ENCODE assay signal across 8 cellular contexts in the genomic region with DNA sequence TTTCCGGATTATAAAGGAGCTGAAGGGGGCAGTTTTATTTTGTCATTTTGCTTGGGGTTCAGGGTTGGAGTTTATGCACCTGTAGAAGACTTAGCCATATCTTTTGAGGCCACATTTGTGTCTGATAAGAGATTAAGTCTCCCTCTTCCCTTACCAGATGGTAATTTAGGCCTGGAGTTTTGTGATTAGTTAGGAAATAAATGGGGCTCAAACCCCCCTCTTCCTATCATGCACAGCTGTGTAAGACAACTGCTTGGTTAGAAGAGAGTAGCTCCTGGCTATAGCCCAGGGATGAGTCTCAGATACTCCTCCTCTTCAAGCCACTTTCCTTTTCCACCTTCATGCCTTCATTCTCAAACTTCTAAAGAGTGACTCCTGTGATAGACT. TPM values are rescaled to one million over a fixed set of nuclear protein-coding genes. Genes with fewer than 3 reads are reported as not detected.
A peak's percentile ranks its signal among the peaks of the same experiment; 100 is the strongest.
DNase-seq lines count a peak whose midpoint lies in the region; ATAC-seq and TF ChIP-seq lines count a peak whose summit lies in the region.

No MANE protein-coding gene starts in this region.

- H3K4me1 ChIP-seq in liver (ENCODE audit: control insufficient read depth in 4 of 4, insufficient read depth in 4 of 4, low read length in 3 of 4): peaks cover 1 to 17% (median 10%) of the 10 kb centered on the region in 4 donors
- peaks cover 5% of the 10 kb centered on the region for H3K4me1 ChIP-seq in thymus (ENCODE audit: control insufficient read depth, insufficient read depth, low read length)

- peaks cover 0 to 10% (median 3%) of the 10 kb centered on the region in 4 donors for H3K9me3 ChIP-seq in liver (ENCODE audit: control insufficient read depth in 4 of 4, low read length in 3 of 4)
- no peaks in the 10 kb centered on the region for H3K9me3 ChIP-seq in thymus (ENCODE audit: control insufficient read depth)

- TF ChIP-seq RAD21 in liver (IDR thresholded peaks at IDR 0.05): no peak

- ATAC-seq in activated T-cell treated with anti-CD3 and anti-CD28 coated beads, Interleukin-2, amount 50 U/mL, for 4 hours: no peak

- no peak for DNase-seq in activated T-cell treated with anti-CD3 and anti-CD28 coated beads, Interleukin-2, amount 50 U/mL, for 4 hours
- DNase-seq in activated T-cell treated with anti-CD3 and anti-CD28 coated beads for 4 hours (no peak), COLO668 (lab: John Stamatoyannopoulos, UW; ENCODE audit: unreplicated experiment) (no peak), NCI-H2081 (lab: John Stamatoyannopoulos, UW) (no peak)
- DNase-seq in activated CD8-positive, alpha-beta memory T cell treated with anti-CD3 and anti-CD28 coated beads, Interleukin-2, amount 50 U/mL, for 4 hours: no peak

- peak overlapping the region; percentile 96 to 100 (median 99) for H3K4me3 ChIP-seq in liver (ENCODE audit: low read depth in 1 of 3, low read length in 3 of 3)
- peak overlapping the region; percentile 97 for H3K4me3 ChIP-seq in thymus (ENCODE audit: low read length)

- H3K4me1 Mint-ChIP-seq in activated T-cell treated with anti-CD3 and anti-CD28 coated beads, Interleukin-2, amount 50 U/mL, for 4 hours (ENCODE audit: low read depth): peaks cover 20% of the 10 kb centered on the region

- no peaks in the 10 kb centered on the region for H3K9me3 Mint-ChIP-seq in activated T-cell treated with anti-CD3 and anti-CD28 coated beads, Interleukin-2, amount 50 U/mL, for 4 hours

- H3K36me3 Mint-ChIP-seq in activated T-cell treated with anti-CD3 and anti-CD28 coated beads, Interleukin-2, amount 50 U/mL, for 4 hours (ENCODE audit: insufficient read depth): no peaks in the 10 kb centered on the region

- peak overlapping the region; percentile 62 for H3K27ac ChIP-seq in angular gyrus (ENCODE audit: low read depth, low read length)
- peak overlapping the region in 1 of 2 donors; percentile 61 for H3K27ac ChIP-seq in liver (ENCODE audit: low read depth in 1 of 2, low read length in 2 of 2)
- peak overlapping the region; percentile 84 for H3K27ac ChIP-seq in thymus (ENCODE audit: low read depth)

- H3K36me3 ChIP-seq in liver (ENCODE audit: control insufficient read depth in 4 of 4, insufficient read depth in 3 of 4, low read depth in 1 of 4, low read length in 3 of 4) (peaks cover 0 to 3% (median 0%) of the 10 kb centered on the region in 4 donors), thymus (ENCODE audit: control insufficient read depth, insufficient read depth) (no peaks in the 10 kb centered on the region)

- no peak for TF ChIP-seq CTCF in liver (IDR thresholded peaks at IDR 0.05; ENCODE audit: low read depth, low read length, missing input control)

- H3K27me3 Mint-ChIP-seq in activated T-cell treated with anti-CD3 and anti-CD28 coated beads, Interleukin-2, amount 50 U/mL, for 4 hours (ENCODE audit: low read depth): no peaks in the 10 kb centered on the region

- WGBS in liver: 2% methylated on average over 1 of the region's 1 CpG
- 0% methylated on average over 1 of the region's 1 CpG for WGBS in thymus

- peak overlapping the region; percentile 26 to 79 for H3K9ac ChIP-seq in liver (ENCODE audit: low read depth in 1 of 2, low read length in 2 of 2)

- H3K27me3 ChIP-seq in liver (ENCODE audit: control insufficient read depth in 4 of 4, insufficient read depth in 4 of 4, low read length in 3 of 4) (no peaks in the 10 kb centered on the region), thymus (ENCODE audit: control insufficient read depth, insufficient read depth) (no peaks in the 10 kb centered on the region)

- peak overlapping the region; percentile 85 for H3K4me3 Mint-ChIP-seq in activated T-cell treated with anti-CD3 and anti-CD28 coated beads, Interleukin-2, amount 50 U/mL, for 4 hours

TF ChIP-seq in liver, 16 proteins besides CTCF, POLR2A, EP300 and RAD21:
- TF ChIP-seq JUND (IDR thresholded peaks at IDR 0.05) (no peak), HNF4G (IDR thresholded peaks at IDR 0.05) (no peak), TAF1 (conservative IDR thresholded peaks at IDR 0.05) (no peak), HNF4A (conservative IDR thresholded peaks at IDR 0.05) (no peak), FOXA2 (IDR thresholded peaks at IDR 0.05) (no peak), RXRA (IDR thresholded peaks at IDR 0.05) (no peak), NR2F2 (IDR thresholded peaks at IDR 0.05) (no peak), YY1 (IDR thresholded peaks at IDR 0.05) (no peak), ZBTB33 (IDR thresholded peaks at IDR 0.05) (no peak)
- TF ChIP-seq, protein P1, sequence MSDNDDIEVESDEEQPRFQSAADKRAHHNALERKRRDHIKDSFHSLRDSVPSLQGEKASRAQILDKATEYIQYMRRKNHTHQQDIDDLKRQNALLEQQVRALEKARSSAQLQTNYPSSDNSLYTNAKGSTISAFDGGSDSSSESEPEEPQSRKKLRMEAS (IDR thresholded peaks at IDR 0.05): no peak

RNA-seq across cellular contexts. Expression of gene SAP130, which starts 0.8 kb away (rescaled TPM):
- 10 to 100 TPM; 18.5 to 20.7 (median 20.2) TPM for total RNA-seq in activated T-cell treated with anti-CD3 and anti-CD28 coated beads, Interleukin-2, amount 50 U/mL, for 4 hours
- total RNA-seq in liver: 1 to 10 TPM; 4.2 to 4.8 TPM
- polyA plus RNA-seq in liver (1 to 10 TPM; 3.3 to 5.3 TPM), thymus (9.3 TPM)
